ENCODE assay signal across 7 cellular contexts in genomic region chr11:94545641-94546470, GRCh38. TPM values are rescaled to one million over a fixed set of nuclear protein-coding genes. Genes with fewer than 3 reads are reported as not detected.
DNase-seq lines count a peak whose midpoint lies in the region; ATAC-seq and TF ChIP-seq lines count a peak whose summit lies in the region.
"Had no signal": no experiment of that assay in that cellular context is flagged by ENCODE, and none has a peak within 500 bp of the region (broad histone marks: within the 10 kb centered on the region; RNA-seq: fewer than 3 reads in every experiment).

No MANE protein-coding gene starts in this region.

- peaks cover 39% of the 10 kb centered on the region for H3K4me1 Mint-ChIP-seq in activated naive CD4-positive, alpha-beta T cell treated with anti-CD3 and anti-CD28 coated beads for 36 hours (ENCODE audit: low read depth)
- H3K4me1 Mint-ChIP-seq in type B pancreatic cell (ENCODE audit: unreplicated experiment) = peaks cover 29% of the 10 kb centered on the region

- no peaks in the 10 kb centered on the region for H3K27me3 ChIP-seq in thyroid gland

- H3K27ac Mint-ChIP-seq in activated naive CD4-positive, alpha-beta T cell treated with anti-CD3 and anti-CD28 coated beads for 36 hours = peak overlapping the region; percentile 39
- H3K27ac Mint-ChIP-seq in activated naive CD4-positive, alpha-beta T cell treated with anti-CD3 and anti-CD28 coated beads, Interleukin-2, amount 50 U/mL, for 72 hours = peak overlapping the region in 1 of 2 donors; percentile 65
- peak overlapping the region; percentile 91 for H3K27ac Mint-ChIP-seq in type B pancreatic cell

- H3K36me3 Mint-ChIP-seq in activated naive CD4-positive, alpha-beta T cell treated with anti-CD3 and anti-CD28 coated beads for 36 hours (ENCODE audit: low read depth) = peaks cover 4% of the 10 kb centered on the region
- peaks cover 6 to 8% of the 10 kb centered on the region in 2 donors for H3K36me3 Mint-ChIP-seq in activated naive CD4-positive, alpha-beta T cell treated with anti-CD3 and anti-CD28 coated beads, Interleukin-2, amount 50 U/mL, for 72 hours
- peaks cover 18% of the 10 kb centered on the region for H3K36me3 Mint-ChIP-seq in type B pancreatic cell

- H3K9me3 Mint-ChIP-seq in activated naive CD4-positive, alpha-beta T cell treated with anti-CD3 and anti-CD28 coated beads for 36 hours = no peaks in the 10 kb centered on the region
- H3K9me3 Mint-ChIP-seq in activated naive CD4-positive, alpha-beta T cell treated with anti-CD3 and anti-CD28 coated beads, Interleukin-2, amount 50 U/mL, for 72 hours = no peaks in the 10 kb centered on the region
- peaks cover 6% of the 10 kb centered on the region for H3K9me3 Mint-ChIP-seq in type B pancreatic cell

- no peaks in the 10 kb centered on the region for H3K27me3 Mint-ChIP-seq in activated naive CD4-positive, alpha-beta T cell treated with anti-CD3 and anti-CD28 coated beads for 36 hours (ENCODE audit: low read depth)
- H3K27me3 Mint-ChIP-seq in type B pancreatic cell = peaks cover 5% of the 10 kb centered on the region

- no peak for TF ChIP-seq CTCF in fibroblast of villous mesenchyme (IDR thresholded peaks at IDR 0.05; ENCODE audit: insufficient read depth, low read depth, low read length)
- no peak for TF ChIP-seq CTCF in type B pancreatic cell (conservative IDR thresholded peaks at IDR 0.05)
- no peak for TF ChIP-seq CTCF in thyroid gland (IDR thresholded peaks at IDR 0.05)

- H3K9me3 ChIP-seq in thyroid gland = no peaks in the 10 kb centered on the region

- WGBS in thyroid gland, 2 donors = 83 to 92% methylated on average over 13 to 19 of the region's 19 CpGs

- TF ChIP-seq POLR2A in thyroid gland (IDR thresholded peaks at IDR 0.05) = no peak

- peaks cover 11 to 32% of the 10 kb centered on the region in 2 donors for H3K4me1 ChIP-seq in thyroid gland

- no peak for ATAC-seq in activated naive CD4-positive, alpha-beta T cell treated with anti-CD3 and anti-CD28 coated beads, Interleukin-2, amount 50 U/mL, for 72 hours

- DNase-seq in activated naive CD4-positive, alpha-beta T cell treated with anti-CD3 and anti-CD28 coated beads for 36 hours = no peak
- DNase-seq in activated naive CD4-positive, alpha-beta T cell treated with anti-CD3 and anti-CD28 coated beads, Interleukin-2, amount 50 U/mL, for 72 hours (ENCODE audit: low spot score in 2 of 2) = no peak
- DNase-seq in fibroblast of villous mesenchyme (ENCODE audit: low read depth) = no peak
- no peak for DNase-seq in type B pancreatic cell (ENCODE audit: extremely low spot score, unreplicated experiment)
- DNase-seq in occipital lobe (lab: John Stamatoyannopoulos, UW) = no peak
- no peak for DNase-seq in thyroid gland

- peak overlapping the region; percentile 62 for H3K4me3 ChIP-seq in fibroblast of villous mesenchyme (ENCODE audit: low read depth, low read length)
- H3K4me3 ChIP-seq in thyroid gland (replicated peaks in 1 of 3) = peak overlapping the region in 1 of 3 donors; percentile 63

- H3K36me3 ChIP-seq in thyroid gland = no peaks in the 10 kb centered on the region

- intact Hi-C loops in activated naive CD4-positive, alpha-beta T cell treated with anti-CD3 and anti-CD28 coated beads for 36 hours (cut with micrococcal nuclease) = loop anchor here (2.0 kb wide), 2 partner anchors 415 to 805 kb away; partner anchors contain the start of genes C11orf54 and TAF1D
- intact Hi-C loops in thyroid gland (cut with DNase I) = no loop called here

- H3K27ac ChIP-seq in thyroid gland = no peak overlapping the region

- peak overlapping the region; percentile 73 for H3K4me3 Mint-ChIP-seq in activated naive CD4-positive, alpha-beta T cell treated with anti-CD3 and anti-CD28 coated beads for 36 hours
- peak overlapping the region; percentile 94 for H3K4me3 Mint-ChIP-seq in type B pancreatic cell

- CTCF ChIA-PET in activated naive CD4-positive, alpha-beta T cell treated with anti-CD3 and anti-CD28 coated beads for 36 hours (lab: Charles Lee) = interaction anchor here (1.1 kb wide), 1 partner anchor 33 kb away, joined by 4 read pairs; the partner anchor contains the start of gene C11orf97

RNA-seq across cellular contexts. Expression of gene FUT4, which starts 2.1 kb away (rescaled TPM):
- total RNA-seq in activated naive CD4-positive, alpha-beta T cell treated with anti-CD3 and anti-CD28 coated beads for 36 hours = 1 to 10 TPM; 2.8 to 2.9 TPM
- 1 to 10 TPM; 2.7 to 5.4 TPM for total RNA-seq in activated naive CD4-positive, alpha-beta T cell treated with anti-CD3 and anti-CD28 coated beads, Interleukin-2, amount 50 U/mL, for 72 hours
- total RNA-seq in fibroblast of villous mesenchyme (4.3 and 4.5 TPM in 2 replicates), type B pancreatic cell (ENCODE audit: low replicate concordance) (10.4 and 40.1 TPM in 2 replicates), occipital lobe (9.2 TPM), thyroid gland (1 to 10 TPM; 3.8 to 7.4 (median 6.0) TPM)

RNA-seq across cellular contexts. Expression of gene PIWIL4, which starts 21.3 kb away (rescaled TPM):
- total RNA-seq in activated naive CD4-positive, alpha-beta T cell treated with anti-CD3 and anti-CD28 coated beads for 36 hours = under 1 TPM; 0.12 to 0.19 TPM
- under 1 TPM; 0.16 to 0.35 TPM for total RNA-seq in activated naive CD4-positive, alpha-beta T cell treated with anti-CD3 and anti-CD28 coated beads, Interleukin-2, amount 50 U/mL, for 72 hours
- total RNA-seq in fibroblast of villous mesenchyme (0.64 and 0.86 TPM in 2 replicates), type B pancreatic cell (ENCODE audit: low replicate concordance) (4.2 and 11.6 TPM in 2 replicates), occipital lobe (5.8 TPM), thyroid gland (1 to 10 TPM; 1.5 to 5.1 (median 3.5) TPM)

RNA-seq across cellular contexts. Expression of gene C11orf97, which starts 33.6 kb away (rescaled TPM):
- total RNA-seq in activated naive CD4-positive, alpha-beta T cell treated with anti-CD3 and anti-CD28 coated beads for 36 hours = not detected
- total RNA-seq in activated naive CD4-positive, alpha-beta T cell treated with anti-CD3 and anti-CD28 coated beads, Interleukin-2, amount 50 U/mL, for 72 hours = not detected
- total RNA-seq in fibroblast of villous mesenchyme (not detected in 2 replicates), type B pancreatic cell (ENCODE audit: low replicate concordance) (not detected in 2 replicates), occipital lobe (not detected), thyroid gland (not detected)
- total RNA-seq: NCI-H460 had no signal

RNA-seq across cellular contexts. Expression of gene ANKRD49, which starts 52.1 kb away (rescaled TPM):
- total RNA-seq in activated naive CD4-positive, alpha-beta T cell treated with anti-CD3 and anti-CD28 coated beads for 36 hours = 10 to 100 TPM; 16.3 to 19.1 TPM
- total RNA-seq in activated naive CD4-positive, alpha-beta T cell treated with anti-CD3 and anti-CD28 coated beads, Interleukin-2, amount 50 U/mL, for 72 hours = 10 to 100 TPM; 18.1 to 22.8 TPM
- 11.0 and 14.2 TPM in 2 replicates for total RNA-seq in fibroblast of villous mesenchyme
- total RNA-seq in type B pancreatic cell (ENCODE audit: low replicate concordance) = 15.0 and 21.7 TPM in 2 replicates
- total RNA-seq in occipital lobe = 21.8 TPM
- total RNA-seq in thyroid gland = 10 to 100 TPM; 29.8 to 61.4 (median 32.2) TPM

RNA-seq across cellular contexts. Expression of gene MRE11, which starts 52.2 kb away (rescaled TPM):
- 10 to 100 TPM; 33.1 to 37.3 TPM for total RNA-seq in activated naive CD4-positive, alpha-beta T cell treated with anti-CD3 and anti-CD28 coated beads for 36 hours
- 10 to 100 TPM; 50.7 to 53.1 TPM for total RNA-seq in activated naive CD4-positive, alpha-beta T cell treated with anti-CD3 and anti-CD28 coated beads, Interleukin-2, amount 50 U/mL, for 72 hours
- total RNA-seq in fibroblast of villous mesenchyme = 10.0 and 11.7 TPM in 2 replicates
- 22.6 and 37.6 TPM in 2 replicates for total RNA-seq in type B pancreatic cell (ENCODE audit: low replicate concordance)
- total RNA-seq in occipital lobe = 17.6 TPM
- 10 to 100 TPM; 18.4 to 25.0 (median 22.8) TPM for total RNA-seq in thyroid gland
